ENCODE assay signal across 8 cellular contexts in the genomic region with DNA sequence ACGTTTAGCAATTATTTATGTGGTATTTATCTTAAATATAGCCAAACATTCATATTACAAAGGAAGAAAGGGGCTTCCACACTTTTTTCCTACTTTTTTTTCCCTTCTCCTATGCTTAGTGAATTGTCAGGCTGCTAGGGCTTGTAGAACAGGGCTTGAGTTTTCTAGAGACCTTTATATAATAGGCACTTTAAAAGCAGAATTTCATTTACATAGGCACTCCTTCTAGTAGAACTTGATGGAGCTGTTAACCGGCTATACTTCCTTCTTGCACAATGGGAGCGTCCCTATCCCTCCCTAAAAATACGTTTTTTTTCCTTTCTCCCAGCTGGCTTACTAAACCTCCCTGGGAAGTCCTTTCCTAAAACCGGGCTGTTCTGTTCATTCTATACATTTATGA. TPM values are rescaled to one million over a fixed set of nuclear protein-coding genes. Genes with fewer than 3 reads are reported as not detected.
DNase-seq lines count a peak whose midpoint lies in the region; ATAC-seq and TF ChIP-seq lines count a peak whose summit lies in the region.

No MANE protein-coding gene starts in this region.

- H3K4me3 ChIP-seq in BJ (ENCODE audit: low read depth, low read length) (peak overlapping the region; percentile 84), cardiac fibroblast (replicated peaks in 1 of 2; ENCODE audit: low read depth in 2 of 2, low read length in 2 of 2) (peak overlapping the region; percentile 85 to 87), muscle layer of duodenum (ENCODE audit: low read depth in 1 of 2, low read length in 2 of 2) (peak overlapping the region; percentile 79 to 93)

- H3K9me3 ChIP-seq in KOPT-K1 (ENCODE audit: insufficient read depth, low read length, poor library complexity, severe bottlenecking) (no peaks in the 10 kb centered on the region), muscle layer of duodenum (ENCODE audit: control insufficient read depth in 1 of 2, low read length in 2 of 2) (no peaks in the 10 kb centered on the region)

- CTCF ChIA-PET in BJ (lab: Yijun Ruan, JAX), result interaction anchor here (0.6 to 2.9 kb wide), 23 partner anchors 9 to 1072 kb away, joined by 3 to 29 read pairs (median 4); a partner anchor contains a TSS

- peaks cover 15 to 40% of the 10 kb centered on the region in 2 donors for H3K4me1 ChIP-seq in muscle layer of duodenum (ENCODE audit: control insufficient read depth in 1 of 2, insufficient read depth in 2 of 2, low read length in 2 of 2)

- H3K27ac ChIP-seq in KOPT-K1 (ENCODE audit: low read depth, low read length, poor library complexity, severe bottlenecking) (peak overlapping the region; percentile 98), muscle layer of duodenum (ENCODE audit: low read length) (peak overlapping the region; percentile 91)

- no peak for ATAC-seq in GM21360 (IDR thresholded peaks at IDR 0.05; ENCODE audit: unreplicated experiment)
- no peak for ATAC-seq in GM19351 (IDR thresholded peaks at IDR 0.05; ENCODE audit: unreplicated experiment)

- POLR2A ChIA-PET in BJ (lab: Charles Lee), result interaction anchor here (0.6 to 1.3 kb wide), 2 partner anchors 10 to 84 kb away, joined by 3 to 4 read pairs; no protein-coding TSS in a partner anchor

- H3K27me3 ChIP-seq in BJ (ENCODE audit: control insufficient read depth, insufficient read depth, low read length) (no peaks in the 10 kb centered on the region), muscle layer of duodenum (ENCODE audit: low read depth, low read length) (no peaks in the 10 kb centered on the region)

- H3K36me3 ChIP-seq in BJ (ENCODE audit: control insufficient read depth, insufficient read depth, low read length) (peaks cover 1% of the 10 kb centered on the region; the same call in 1 of the 2 replicates), KOPT-K1 (ENCODE audit: insufficient read depth, low read length) (peaks cover 49% of the 10 kb centered on the region), muscle layer of duodenum (ENCODE audit: control insufficient read depth in 1 of 2, insufficient read depth in 2 of 2, low read length in 2 of 2) (peaks cover 0 to 12% of the 10 kb centered on the region in 2 donors)

- no peak for DNase-seq in BJ (ENCODE audit: low read depth)
- DNase-seq in cardiac fibroblast (ENCODE audit: low read depth in 2 of 2), result peak in 1 of 2 donors; percentile 11
- DNase-seq in DMS114 treated with DMSO at 0.1 percent for 48 hours (lab: John Stamatoyannopoulos, UW; ENCODE audit: unreplicated experiment), result no peak
- no peak for DNase-seq in activated CD8-positive, alpha-beta memory T cell treated with anti-CD3 and anti-CD28 coated beads, Interleukin-2, amount 50 U/mL, for 48 hours

- TF ChIP-seq CTCF in BJ (IDR thresholded peaks at IDR 0.05; ENCODE audit: insufficient read depth, low read depth, low read length), result no peak
- no peak for TF ChIP-seq CTCF in cardiac fibroblast (IDR thresholded peaks at IDR 0.05; ENCODE audit: low read depth, low read length)

RNA-seq across cellular contexts. Expression of a gene that starts 1.1 kb away (rescaled TPM):
- 11.7 and 22.9 TPM in 2 replicates for polyA plus RNA-seq in BJ (2011; rRNA removed)
- polyA minus RNA-seq in BJ (2011; rRNA and poly(A)+ RNA removed), result 9.9 and 13.2 TPM in 2 replicates

RNA-seq across cellular contexts. Expression of a gene that starts 17.3 kb away (rescaled TPM):
- 1.3 and 1.9 TPM in 2 replicates for polyA plus RNA-seq in BJ (2011; rRNA removed)
- polyA minus RNA-seq in BJ (2011; rRNA and poly(A)+ RNA removed), result 0.82 and 5.6 TPM in 2 replicates
